Comparison of ENCODE assay signal across 15 cellular contexts in genomic region chr11:108825381-108825780, GRCh38.
"Had no signal": no experiment of that assay in that cellular context is flagged by ENCODE, and none has a peak within 500 bp of the region (broad histone marks: within the 10 kb centered on the region; RNA-seq: fewer than 3 reads in every experiment).

No MANE protein-coding gene starts in this region.

- H3K4me1 ChIP-seq: adrenal gland, psoas muscle, right lobe of liver, stomach, testis, upper lobe of left lung had no signal

- FAIRE-seq: colon had no signal

- DNase-seq: activated B cell treated with CpG ODN at 0.5 μM for 24 hours; activated CD4-positive, alpha-beta T cell treated with anti-CD3 and anti-CD28 coated beads for 48 hours; activated CD8-positive, alpha-beta T cell treated with anti-CD3 and anti-CD28 coated beads for 36 hours; activated effector memory CD4-positive, alpha-beta T cell treated with anti-CD3 and anti-CD28 coated beads, Interleukin-2, amount 50 U/mL, for 16 hours; activated T-cell treated with anti-CD3 and anti-CD28 coated beads, Interleukin-2, amount 50 U/mL, for 48 hours; adrenal gland; foreskin melanocyte; midbrain; psoas muscle; right lobe of liver; stomach; testis; upper lobe of left lung had no signal

- H3K9me3 ChIP-seq: adrenal gland, right lobe of liver, testis had no signal

- ATAC-seq: activated CD8-positive, alpha-beta T cell treated with anti-CD3 and anti-CD28 coated beads for 36 hours; psoas muscle; right lobe of liver had no signal

- H3K4me3 ChIP-seq: adrenal gland, cardiac muscle cell, psoas muscle, right lobe of liver, stomach, testis, upper lobe of left lung had no signal

- H3K27ac ChIP-seq: adrenal gland, cardiac muscle cell, psoas muscle, right lobe of liver, stomach, testis, upper lobe of left lung had no signal

- H3K36me3 ChIP-seq: adrenal gland, cardiac muscle cell, right lobe of liver, stomach, upper lobe of left lung had no signal

- H3K27me3 ChIP-seq: adrenal gland, cardiac muscle cell, right lobe of liver, stomach, testis, upper lobe of left lung had no signal
